ENCODE assay signal across 1 cellular context in the genomic region with DNA sequence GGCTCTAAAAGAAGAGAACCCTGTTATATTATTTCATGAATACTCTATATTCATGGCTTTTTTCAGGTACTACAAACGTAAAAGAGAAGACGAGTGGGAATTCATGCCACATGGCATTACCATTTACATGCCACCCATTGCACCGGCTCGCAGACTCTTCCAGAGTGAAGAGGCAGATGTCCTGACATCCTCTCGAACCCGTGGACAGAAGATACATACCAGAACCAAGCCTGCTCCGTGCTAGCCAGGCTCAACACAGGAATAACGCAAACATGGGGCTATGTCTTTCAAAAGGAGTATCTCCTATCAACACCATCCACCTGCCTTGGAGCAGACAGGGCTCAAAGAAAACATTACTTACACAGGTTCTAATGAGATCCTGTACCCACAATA.
TF ChIP-seq lines count a peak whose summit lies in the region.

No MANE protein-coding gene starts in this region.

TF ChIP-seq in SK-N-SH, 30 proteins besides CTCF, POLR2A, EP300 and RAD21 (continued from another document):
- TF ChIP-seq USF1 (IDR thresholded peaks at IDR 0.05; ENCODE audit: borderline replicate concordance, low read depth), result no peak
- no peak for TF ChIP-seq TCF12 (IDR thresholded peaks at IDR 0.05)
- no peak for TF ChIP-seq GATA2 (CRISPR knock-in tag; IDR thresholded peaks at IDR 0.05)
- no peak for TF ChIP-seq TEAD4 (IDR thresholded peaks at IDR 0.05; ENCODE audit: borderline replicate concordance, insufficient read depth)
- TF ChIP-seq JUND (IDR thresholded peaks at IDR 0.05), result no peak
- no peak for TF ChIP-seq ELF1 (IDR thresholded peaks at IDR 0.05)
- TF ChIP-seq, protein P1, sequence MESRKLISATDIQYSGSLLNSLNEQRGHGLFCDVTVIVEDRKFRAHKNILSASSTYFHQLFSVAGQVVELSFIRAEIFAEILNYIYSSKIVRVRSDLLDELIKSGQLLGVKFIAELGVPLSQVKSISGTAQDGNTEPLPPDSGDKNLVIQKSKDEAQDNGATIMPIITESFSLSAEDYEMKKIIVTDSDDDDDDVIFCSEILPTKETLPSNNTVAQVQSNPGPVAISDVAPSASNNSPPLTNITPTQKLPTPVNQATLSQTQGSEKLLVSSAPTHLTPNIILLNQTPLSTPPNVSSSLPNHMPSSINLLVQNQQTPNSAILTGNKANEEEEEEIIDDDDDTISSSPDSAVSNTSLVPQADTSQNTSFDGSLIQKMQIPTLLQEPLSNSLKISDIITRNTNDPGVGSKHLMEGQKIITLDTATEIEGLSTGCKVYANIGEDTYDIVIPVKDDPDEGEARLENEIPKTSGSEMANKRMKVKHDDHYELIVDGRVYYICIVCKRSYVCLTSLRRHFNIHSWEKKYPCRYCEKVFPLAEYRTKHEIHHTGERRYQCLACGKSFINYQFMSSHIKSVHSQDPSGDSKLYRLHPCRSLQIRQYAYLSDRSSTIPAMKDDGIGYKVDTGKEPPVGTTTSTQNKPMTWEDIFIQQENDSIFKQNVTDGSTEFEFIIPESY (IDR thresholded peaks at IDR 0.05; ENCODE audit: borderline replicate concordance, low read depth), result no peak
- TF ChIP-seq TAF1 (IDR thresholded peaks at IDR 0.05; ENCODE audit: borderline replicate concordance, low read depth, low read length), result no peak
- no peak for TF ChIP-seq RXRA (IDR thresholded peaks at IDR 0.05; ENCODE audit: borderline replicate concordance, low read depth)
- no peak for TF ChIP-seq FOXJ3 (CRISPR knock-in tag; IDR thresholded peaks at IDR 0.05)
